In genomic region chr16:87243383-87243964, GRCh38 we compare ENCODE assay signal across 19 cellular contexts.
"Had no signal": no experiment of that assay in that cellular context is flagged by ENCODE, and none has a peak within 500 bp of the region (broad histone marks: within the 10 kb centered on the region; RNA-seq: fewer than 3 reads in every experiment).

No MANE protein-coding gene starts in this region.

- H3K4me1 Mint-ChIP-seq: T-cell had no signal

- H3K27me3 Mint-ChIP-seq: activated T-cell treated with anti-CD3 and anti-CD28 coated beads, Interleukin-2, amount 50 U/mL, for 24 hours had no signal

- H3K27me3 ChIP-seq: adrenal gland, breast epithelium, tibial artery, uterus had no signal

- H3K9me3 Mint-ChIP-seq: activated naive CD4-positive, alpha-beta T cell treated with anti-CD3 and anti-CD28 coated beads, Interleukin-2, amount 50 U/mL, for 72 hours; activated T-cell treated with anti-CD3 and anti-CD28 coated beads, Interleukin-2, amount 50 U/mL, for 24 hours; dendritic cell treated with granulocyte-macrophage colony-stimulating factor and Interleukin-4, amounts not matched to agents 40 ng/mL and 50 ng/mL, for 4 days; effector memory CD8-positive, alpha-beta T cell; natural killer cell treated with Interleukin-12 subunit alpha and Interleukin-12 subunit beta and Interleukin-15 and Interleukin-18, amount 100 ng/mL, for 72 hours; T-cell had no signal

- H3K36me3 ChIP-seq: adrenal gland, breast epithelium, esophagus squamous epithelium, tibial artery, uterus had no signal

- H3K4me3 ChIP-seq: adrenal gland, breast epithelium, esophagus squamous epithelium, tibial artery, uterus had no signal

- H3K9me3 ChIP-seq: adrenal gland, breast epithelium, esophagus squamous epithelium, tibial artery, uterus had no signal

- ATAC-seq: activated CD4-positive, CD25-positive, alpha-beta regulatory T cell treated with anti-CD3 and anti-CD28 coated beads, Interleukin-2, amount 50 U/mL, for 24 hours; effector memory CD8-positive, alpha-beta T cell; left cardiac atrium; natural killer cell treated with Interleukin-12 subunit alpha and Interleukin-12 subunit beta and Interleukin-15 and Interleukin-18, amount 100 ng/mL, for 72 hours; SK-N-SH treated with all-trans-retinoic acid at 6 μM for 48 hours; T-cell had no signal

- H3K4me1 ChIP-seq: adrenal gland, breast epithelium, uterus had no signal

- H3K4me3 Mint-ChIP-seq: activated T-cell treated with anti-CD3 and anti-CD28 coated beads, Interleukin-2, amount 50 U/mL, for 24 hours; dendritic cell treated with granulocyte-macrophage colony-stimulating factor and Interleukin-4, amounts not matched to agents 40 ng/mL and 50 ng/mL, for 4 days; effector memory CD8-positive, alpha-beta T cell; natural killer cell treated with Interleukin-12 subunit alpha and Interleukin-12 subunit beta and Interleukin-15 and Interleukin-18, amount 100 ng/mL, for 72 hours; T-cell had no signal

- DNase-seq: activated CD4-positive, alpha-beta T cell treated with anti-CD3 and anti-CD28 coated beads, Interleukin-2, amount 50 U/mL, for 4 hours; activated gamma-delta T cell treated with Interleukin-2 at 50 U/mL for 16 hours; activated T-cell treated with anti-CD3 and anti-CD28 coated beads, Interleukin-2, amount 50 U/mL, for 24 hours; adrenal gland; effector memory CD8-positive, alpha-beta T cell; esophagus squamous epithelium; left cardiac atrium; stimulated activated CD8-positive, alpha-beta memory T cell treated with anti-CD3 and anti-CD28 coated beads, Interleukin-4, amount 100 ng/mL, for 48 hours; stimulated activated naive CD4-positive, alpha-beta T cell treated with Interleukin-2 at 50 U/mL for 16 hours; T-cell; T1000; uterus had no signal

- H3K27ac ChIP-seq: adrenal gland, breast epithelium, esophagus squamous epithelium, tibial artery, uterus had no signal

- H3K27ac Mint-ChIP-seq: activated naive CD4-positive, alpha-beta T cell treated with anti-CD3 and anti-CD28 coated beads, Interleukin-2, amount 50 U/mL, for 72 hours; activated T-cell treated with anti-CD3 and anti-CD28 coated beads, Interleukin-2, amount 50 U/mL, for 24 hours; dendritic cell treated with granulocyte-macrophage colony-stimulating factor and Interleukin-4, amounts not matched to agents 40 ng/mL and 50 ng/mL, for 4 days; effector memory CD8-positive, alpha-beta T cell; natural killer cell treated with Interleukin-12 subunit alpha and Interleukin-12 subunit beta and Interleukin-15 and Interleukin-18, amount 100 ng/mL, for 72 hours; T-cell had no signal

- H3K36me3 Mint-ChIP-seq: activated naive CD4-positive, alpha-beta T cell treated with anti-CD3 and anti-CD28 coated beads, Interleukin-2, amount 50 U/mL, for 72 hours; natural killer cell treated with Interleukin-12 subunit alpha and Interleukin-12 subunit beta and Interleukin-15 and Interleukin-18, amount 100 ng/mL, for 72 hours; T-cell had no signal
